In genomic region chr16:30996324-30996999, GRCh38 we compare ENCODE assay signal across 6 cellular contexts. TPM values are rescaled to one million over a fixed set of nuclear protein-coding genes. Genes with fewer than 3 reads are reported as not detected.
DNase-seq lines count a peak whose midpoint lies in the region; TF ChIP-seq lines count a peak whose summit lies in the region.

No MANE protein-coding gene starts in this region.

- peak overlapping the region; percentile 85 for H3K4me3 Mint-ChIP-seq in activated CD4-positive, alpha-beta T cell treated with anti-CD3 and anti-CD28 coated beads, Interleukin-2, amount 10 ng/mL, durations not matched to agents 24 days and 14 days

- H3K4me3 ChIP-seq in fibroblast of pulmonary artery (replicated peaks; ENCODE audit: low read depth, low read length) (peak overlapping the region; percentile 59), subcutaneous abdominal adipose tissue (ENCODE audit: low read depth in 1 of 5, low read length in 5 of 5) (peak overlapping the region; percentile 68 to 96 (median 83))

- TF ChIP-seq CTCF in fibroblast of pulmonary artery (IDR thresholded peaks at IDR 0.05; ENCODE audit: low read length, missing control alignments): no peak

- H3K4me1 ChIP-seq in subcutaneous abdominal adipose tissue (ENCODE audit: control insufficient read depth in 5 of 5, insufficient read depth in 5 of 5, low read length in 5 of 5): peaks cover 8 to 41% (median 34%) of the 10 kb centered on the region in 5 donors

- H3K4me1 Mint-ChIP-seq in activated CD4-positive, alpha-beta T cell treated with anti-CD3 and anti-CD28 coated beads, Interleukin-2, amount 10 ng/mL, durations not matched to agents 24 days and 14 days: peaks cover 7% of the 10 kb centered on the region

- no peaks in the 10 kb centered on the region for H3K9me3 ChIP-seq in subcutaneous abdominal adipose tissue (ENCODE audit: control insufficient read depth in 5 of 5, low read length in 5 of 5)

- intact Hi-C loops in activated CD4-positive, alpha-beta T cell treated with anti-CD3 and anti-CD28 coated beads, Interleukin-2, amount 10 ng/mL, durations not matched to agents 24 days and 14 days (cut with micrococcal nuclease): loop anchor here (2.0 to 5.0 kb wide), 2 partner anchors 78 to 146 kb away; partner anchors contain the start of genes ZNF646 and ZNF668

- H3K27me3 ChIP-seq in subcutaneous abdominal adipose tissue (ENCODE audit: control insufficient read depth in 5 of 5, insufficient read depth in 4 of 5, low read length in 5 of 5): no peaks in the 10 kb centered on the region

- H3K36me3 ChIP-seq in subcutaneous abdominal adipose tissue (ENCODE audit: control insufficient read depth in 5 of 5, insufficient read depth in 5 of 5, low read length in 5 of 5): no peaks in the 10 kb centered on the region

- peak overlapping the region; percentile 62 for H3K27ac ChIP-seq in subcutaneous abdominal adipose tissue (ENCODE audit: low read depth, low read length)

- H3K9me3 Mint-ChIP-seq in activated CD4-positive, alpha-beta T cell treated with anti-CD3 and anti-CD28 coated beads, Interleukin-2, amount 10 ng/mL, durations not matched to agents 24 days and 14 days: no peaks in the 10 kb centered on the region

- peak overlapping the region; percentile 71 for H3K27ac Mint-ChIP-seq in activated CD4-positive, alpha-beta T cell treated with anti-CD3 and anti-CD28 coated beads, Interleukin-2, amount 10 ng/mL, durations not matched to agents 24 days and 14 days

- no peak for DNase-seq in activated CD4-positive, alpha-beta T cell treated with anti-CD3 and anti-CD28 coated beads, Interleukin-2, amount 10 ng/mL, durations not matched to agents 24 days and 14 days
- no peak for DNase-seq in activated CD4-positive, alpha-beta T cell treated with anti-CD3 and anti-CD28 coated beads for 1 hour
- DNase-seq in fibroblast of pulmonary artery (ENCODE audit: low read depth) (no peak), NCI-H1417 treated with DMSO at 0.1 percent for 48 hours (lab: John Stamatoyannopoulos, UW) (no peak), NCI-H187 treated with DMSO at 0.1 percent for 48 hours (lab: John Stamatoyannopoulos, UW) (no peak)

- no peaks in the 10 kb centered on the region for H3K36me3 Mint-ChIP-seq in activated CD4-positive, alpha-beta T cell treated with anti-CD3 and anti-CD28 coated beads, Interleukin-2, amount 10 ng/mL, durations not matched to agents 24 days and 14 days (ENCODE audit: low read depth)

- H3K9ac ChIP-seq in subcutaneous abdominal adipose tissue (ENCODE audit: low read length in 5 of 5): peak overlapping the region in 4 of 5 donors; percentile 6 to 76 (median 69)

- H3K27me3 Mint-ChIP-seq in activated CD4-positive, alpha-beta T cell treated with anti-CD3 and anti-CD28 coated beads, Interleukin-2, amount 10 ng/mL, durations not matched to agents 24 days and 14 days: peaks cover 1% of the 10 kb centered on the region

RNA-seq across cellular contexts. Expression of gene HSD3B7, which starts 11.5 kb away (rescaled TPM):
- 2.9 and 3.2 TPM in 2 replicates for total RNA-seq in activated CD4-positive, alpha-beta T cell treated with anti-CD3 and anti-CD28 coated beads, Interleukin-2, amount 10 ng/mL, durations not matched to agents 24 days and 14 days

RNA-seq across cellular contexts. Expression of gene STX1B, which starts 14.0 kb away (rescaled TPM):
- 0.75 and 0.78 TPM in 2 replicates for total RNA-seq in activated CD4-positive, alpha-beta T cell treated with anti-CD3 and anti-CD28 coated beads, Interleukin-2, amount 10 ng/mL, durations not matched to agents 24 days and 14 days

RNA-seq across cellular contexts. Expression of gene STX4, which starts 36.9 kb away (rescaled TPM):
- 49.1 and 54.8 TPM in 2 replicates for total RNA-seq in activated CD4-positive, alpha-beta T cell treated with anti-CD3 and anti-CD28 coated beads, Interleukin-2, amount 10 ng/mL, durations not matched to agents 24 days and 14 days

RNA-seq across cellular contexts. Expression of gene SETD1A, which starts 38.9 kb away (rescaled TPM):
- 30.7 and 31.5 TPM in 2 replicates for total RNA-seq in activated CD4-positive, alpha-beta T cell treated with anti-CD3 and anti-CD28 coated beads, Interleukin-2, amount 10 ng/mL, durations not matched to agents 24 days and 14 days

RNA-seq across cellular contexts. Expression of gene ORAI3, which starts 47.6 kb away (rescaled TPM):
- total RNA-seq in activated CD4-positive, alpha-beta T cell treated with anti-CD3 and anti-CD28 coated beads, Interleukin-2, amount 10 ng/mL, durations not matched to agents 24 days and 14 days: 11.8 and 12.7 TPM in 2 replicates
